Comparison of ENCODE assay signal across 31 cellular contexts in genomic region chr11:15942126-15942525, GRCh38.
"Had no signal": no experiment of that assay in that cellular context is flagged by ENCODE, and none has a peak within 500 bp of the region (broad histone marks: within the 10 kb centered on the region; RNA-seq: fewer than 3 reads in every experiment).

No MANE protein-coding gene starts in this region.

- H3K9me3 ChIP-seq: ascending aorta had no signal

- H3K4me1 Mint-ChIP-seq: activated B cell treated with CpG ODN at 0.5 μM for 24 hours; activated CD4-positive, alpha-beta memory T cell treated with anti-CD3 and anti-CD28 coated beads, Interleukin-2, amount 10 ng/mL, durations not matched to agents 7 days and 5 days; activated CD4-positive, alpha-beta T cell treated with anti-CD3 and anti-CD28 coated beads for 36 hours; activated CD4-positive, alpha-beta T cell treated with anti-CD3 and anti-CD28 coated beads, Interleukin-2, amount 10 ng/mL, durations not matched to agents 7 days and 5 days; activated naive CD4-positive, alpha-beta T cell treated with anti-CD3 and anti-CD28 coated beads, Interleukin-2, amount 10 ng/mL, durations not matched to agents 7 days and 5 days; activated naive CD4-positive, alpha-beta T cell treated with anti-CD3 and anti-CD28 coated beads, Interleukin-2, amount 50 U/mL, for 24 hours; activated naive CD8-positive, alpha-beta T cell treated with anti-CD3 and anti-CD28 coated beads, Interleukin-2, amount 10 ng/mL, durations not matched to agents 7 days and 5 days; activated naive CD8-positive, alpha-beta T cell treated with anti-CD3 and anti-CD28 coated beads, Interleukin-2, amount 50 U/mL, for 24 hours; brain; T-cell had no signal

- H3K4me3 ChIP-seq: ascending aorta had no signal

- H3K27me3 ChIP-seq: ascending aorta had no signal

- H3K9me3 Mint-ChIP-seq: activated B cell treated with CpG ODN at 0.5 μM for 24 hours; activated CD4-positive, alpha-beta T cell treated with anti-CD3 and anti-CD28 coated beads, Interleukin-2, amount 10 ng/mL, durations not matched to agents 7 days and 5 days; activated naive CD8-positive, alpha-beta T cell treated with anti-CD3 and anti-CD28 coated beads, Interleukin-2, amount 10 ng/mL, durations not matched to agents 7 days and 5 days; activated T-helper 2 cell treated with anti-CD3 and anti-CD28 coated beads, Interferon-gamma antibody, Interleukin-2, Interleukin-4, amounts not matched to agents 10 μg/mL and 5 μg/mL and 100 μg/mL, durations not matched to agents 14 hours and 24 hours and 36 hours; T-helper 2 cell treated with Interferon-gamma antibody and Interleukin-4, amounts not matched to agents 5 μg/mL and 100 μg/mL, for 36 hours had no signal

- FAIRE-seq: TTC549 had no signal

- H3K36me3 Mint-ChIP-seq: activated naive CD4-positive, alpha-beta T cell treated with anti-CD3 and anti-CD28 coated beads, Interleukin-2, amount 10 ng/mL, durations not matched to agents 7 days and 5 days; activated naive CD4-positive, alpha-beta T cell treated with anti-CD3 and anti-CD28 coated beads, Interleukin-2, amount 50 U/mL, for 24 hours; activated naive CD8-positive, alpha-beta T cell; activated naive CD8-positive, alpha-beta T cell treated with anti-CD3 and anti-CD28 coated beads, Interleukin-2, amount 10 ng/mL, durations not matched to agents 7 days and 5 days; T-cell had no signal

- H3K27ac ChIP-seq: ascending aorta, VCaP had no signal

- H3K4me3 Mint-ChIP-seq: activated B cell treated with CpG ODN at 0.5 μM for 24 hours; activated CD4-positive, alpha-beta memory T cell treated with anti-CD3 and anti-CD28 coated beads, Interleukin-2, amount 10 ng/mL, durations not matched to agents 7 days and 5 days; activated CD4-positive, alpha-beta T cell treated with anti-CD3 and anti-CD28 coated beads for 36 hours; activated CD4-positive, alpha-beta T cell treated with anti-CD3 and anti-CD28 coated beads, Interleukin-2, amount 10 ng/mL, durations not matched to agents 7 days and 5 days; activated CD8-positive, alpha-beta T cell treated with anti-CD3 and anti-CD28 coated beads, Interleukin-2, amount 10 ng/mL, durations not matched to agents 7 days and 5 days; activated naive CD4-positive, alpha-beta T cell treated with anti-CD3 and anti-CD28 coated beads, Interleukin-2, amount 10 ng/mL, durations not matched to agents 7 days and 5 days; activated naive CD4-positive, alpha-beta T cell treated with anti-CD3 and anti-CD28 coated beads, Interleukin-2, amount 50 U/mL, for 24 hours; activated naive CD8-positive, alpha-beta T cell; activated naive CD8-positive, alpha-beta T cell treated with anti-CD3 and anti-CD28 coated beads, Interleukin-2, amount 10 ng/mL, durations not matched to agents 7 days and 5 days; activated naive CD8-positive, alpha-beta T cell treated with anti-CD3 and anti-CD28 coated beads, Interleukin-2, amount 50 U/mL, for 24 hours; activated T-cell treated with anti-CD3 and anti-CD28 coated beads, Interleukin-2, amount 50 U/mL, for 24 hours; brain; T-cell; T-helper 2 cell treated with Interferon-gamma antibody and Interleukin-4, amounts not matched to agents 5 μg/mL and 100 μg/mL, for 36 hours had no signal

- H3K36me3 ChIP-seq: ascending aorta had no signal

- H3K27me3 Mint-ChIP-seq: activated B cell treated with CpG ODN at 0.5 μM for 24 hours; activated CD4-positive, alpha-beta memory T cell treated with anti-CD3 and anti-CD28 coated beads, Interleukin-2, amount 10 ng/mL, durations not matched to agents 7 days and 5 days; activated CD4-positive, alpha-beta T cell treated with anti-CD3 and anti-CD28 coated beads, Interleukin-2, amount 10 ng/mL, durations not matched to agents 7 days and 5 days; activated naive CD4-positive, alpha-beta T cell treated with anti-CD3 and anti-CD28 coated beads, Interleukin-2, amount 10 ng/mL, durations not matched to agents 7 days and 5 days; activated naive CD8-positive, alpha-beta T cell treated with anti-CD3 and anti-CD28 coated beads, Interleukin-2, amount 10 ng/mL, durations not matched to agents 7 days and 5 days had no signal

- DNase-seq: activated B cell treated with CpG ODN at 0.5 μM for 24 hours; activated CD4-positive, alpha-beta memory T cell treated with anti-CD3 and anti-CD28 coated beads, Interleukin-2, amount 10 ng/mL, durations not matched to agents 7 days and 5 days; activated CD4-positive, alpha-beta T cell treated with anti-CD3 and anti-CD28 coated beads for 1 hour; activated CD4-positive, alpha-beta T cell treated with anti-CD3 and anti-CD28 coated beads for 36 hours; activated CD4-positive, alpha-beta T cell treated with anti-CD3 and anti-CD28 coated beads for 48 hours; activated CD4-positive, alpha-beta T cell treated with anti-CD3 and anti-CD28 coated beads, Interleukin-2, amount 10 ng/mL, durations not matched to agents 7 days and 5 days; activated CD4-positive, alpha-beta T cell treated with anti-CD3 and anti-CD28 coated beads, Interleukin-2, amount 50 U/mL, for 48 hours; activated CD8-positive, alpha-beta memory T cell treated with anti-CD3 and anti-CD28 coated beads for 24 hours; activated CD8-positive, alpha-beta memory T cell treated with anti-CD3 and anti-CD28 coated beads, Interleukin-2, amount 50 U/mL, for 4 hours; activated CD8-positive, alpha-beta T cell treated with anti-CD3 and anti-CD28 coated beads, Interleukin-2, amount 10 ng/mL, durations not matched to agents 7 days and 5 days; activated effector memory CD4-positive, alpha-beta T cell treated with Interleukin-2 at 50 U/mL for 16 hours; activated gamma-delta T cell; activated naive CD4-positive, alpha-beta T cell treated with anti-CD3 and anti-CD28 coated beads, Interleukin-2, amount 10 ng/mL, durations not matched to agents 7 days and 5 days; activated naive CD8-positive, alpha-beta T cell treated with anti-CD3 and anti-CD28 coated beads, Interleukin-2, amount 10 ng/mL, durations not matched to agents 7 days and 5 days; activated naive CD8-positive, alpha-beta T cell treated with anti-CD3 and anti-CD28 coated beads, Interleukin-2, amount 50 U/mL, for 24 hours; activated T-cell treated with anti-CD3 and anti-CD28 coated beads, Interleukin-2, amount 50 U/mL, for 24 hours; activated T-cell treated with anti-CD3 and anti-CD28 coated beads, Interleukin-2, amount 50 U/mL, for 48 hours; amygdala; anterior cingulate cortex; central memory CD4-positive, alpha-beta T cell; T-cell; T-helper 2 cell; T-helper 9 cell had no signal

- ATAC-seq: activated CD4-positive, alpha-beta T cell treated with anti-CD3 and anti-CD28 coated beads for 36 hours; activated CD8-positive, alpha-beta T cell treated with anti-CD3 and anti-CD28 coated beads, Interleukin-2, amount 10 ng/mL, durations not matched to agents 7 days and 5 days; activated naive CD8-positive, alpha-beta T cell treated with anti-CD3 and anti-CD28 coated beads, Interleukin-2, amount 50 U/mL, for 24 hours; T-cell had no signal

- H3K27ac Mint-ChIP-seq: activated B cell treated with CpG ODN at 0.5 μM for 24 hours; activated CD4-positive, alpha-beta memory T cell treated with anti-CD3 and anti-CD28 coated beads, Interleukin-2, amount 10 ng/mL, durations not matched to agents 7 days and 5 days; activated CD4-positive, alpha-beta T cell treated with anti-CD3 and anti-CD28 coated beads for 36 hours; activated CD4-positive, alpha-beta T cell treated with anti-CD3 and anti-CD28 coated beads, Interleukin-2, amount 10 ng/mL, durations not matched to agents 7 days and 5 days; activated CD8-positive, alpha-beta T cell treated with anti-CD3 and anti-CD28 coated beads, Interleukin-2, amount 10 ng/mL, durations not matched to agents 7 days and 5 days; activated naive CD4-positive, alpha-beta T cell treated with anti-CD3 and anti-CD28 coated beads, Interleukin-2, amount 10 ng/mL, durations not matched to agents 7 days and 5 days; activated naive CD4-positive, alpha-beta T cell treated with anti-CD3 and anti-CD28 coated beads, Interleukin-2, amount 50 U/mL, for 24 hours; activated naive CD8-positive, alpha-beta T cell; activated naive CD8-positive, alpha-beta T cell treated with anti-CD3 and anti-CD28 coated beads, Interleukin-2, amount 10 ng/mL, durations not matched to agents 7 days and 5 days; activated naive CD8-positive, alpha-beta T cell treated with anti-CD3 and anti-CD28 coated beads, Interleukin-2, amount 50 U/mL, for 24 hours; activated T-cell treated with anti-CD3 and anti-CD28 coated beads, Interleukin-2, amount 50 U/mL, for 24 hours; activated T-helper 2 cell treated with anti-CD3 and anti-CD28 coated beads, Interferon-gamma antibody, Interleukin-2, Interleukin-4, amounts not matched to agents 10 μg/mL and 5 μg/mL and 100 μg/mL, durations not matched to agents 14 hours and 24 hours and 36 hours; brain; T-cell; T-helper 2 cell treated with Interferon-gamma antibody and Interleukin-4, amounts not matched to agents 5 μg/mL and 100 μg/mL, for 36 hours had no signal
